In genomic region chr5:138354387-138354786, GRCh38 we compare ENCODE assay signal across 9 cellular contexts. TPM values are rescaled to one million over a fixed set of nuclear protein-coding genes. Genes with fewer than 3 reads are reported as not detected.
DNase-seq lines count a peak whose midpoint lies in the region; ATAC-seq, FAIRE-seq and TF ChIP-seq lines count a peak whose summit lies in the region.
"Had no signal": no experiment of that assay in that cellular context is flagged by ENCODE, and none has a peak within 500 bp of the region (broad histone marks: within the 10 kb centered on the region; RNA-seq: fewer than 3 reads in every experiment).

No MANE protein-coding gene starts in this region.

- H4K20me1 ChIP-seq in HepG2 (ENCODE audit: insufficient read depth, low read length): peaks cover 23% of the 10 kb centered on the region

- FAIRE-seq in HepG2 (lab: Jason Lieb, UNC): no peak

- CTCF ChIA-PET in activated naive CD4-positive, alpha-beta T cell treated with anti-CD3 and anti-CD28 coated beads for 36 hours (lab: Charles Lee): interaction anchor here (1.0 to 6.4 kb wide), 10 partner anchors 9 to 180 kb away, joined by 3 to 176 read pairs (median 15); partner anchors contain the start of genes BRD8, CDC23, CDC25C and FAM53C
- CTCF ChIA-PET in HepG2 (lab: Yijun Ruan, JAX; ENCODE audit: low intra/inter-chr PET ratio, low total read pairs): interaction anchor here (3.2 kb wide), 1 partner anchor 16 kb away, joined by 14 read pairs; the partner anchor contains the start of gene FAM53C

- H3K4me3 ChIP-seq in HepG2 (replicated peaks in 1 of 3; ENCODE audit: insufficient read depth in 1 of 3, low read depth in 2 of 3, low read length in 3 of 3) (peak overlapping the region; percentile 93 to 98 (median 97)), tibial nerve (peak overlapping the region in 3 of 4 donors; percentile 92 to 96 (median 94))

- peak overlapping the region; percentile 96 for H3K4me3 Mint-ChIP-seq in activated naive CD4-positive, alpha-beta T cell treated with anti-CD3 and anti-CD28 coated beads for 36 hours

- H3K4me2 ChIP-seq in HepG2 (ENCODE audit: low read depth, low read length): peak overlapping the region; percentile 82

- in situ Hi-C loops in HepG2 (cut with HindIII; ENCODE audit: extremely low pct_ligation_motif_present, low pct_unique_long_range_greater_than_20kb): no loop called here

- H3K36me3 Mint-ChIP-seq in activated naive CD4-positive, alpha-beta T cell treated with anti-CD3 and anti-CD28 coated beads for 36 hours (ENCODE audit: low read depth): peaks cover 8% of the 10 kb centered on the region

- TF ChIP-seq EP300 in HepG2 (IDR thresholded peaks at IDR 0.05; ENCODE audit: low read depth in 2 of 2, low read length in 2 of 2) (no peak), HepG2 (CRISPR knock-in tag; IDR thresholded peaks at IDR 0.05; ENCODE audit: borderline replicate concordance) (no peak), tibial nerve (IDR thresholded peaks at IDR 0.05) (no peak)

- H3K9me3 ChIP-seq in HepG2 (ENCODE audit: low read length) (no peaks in the 10 kb centered on the region), tibial nerve (peaks cover 0 to 10% (median 0%) of the 10 kb centered on the region in 4 donors)

- peaks cover 55% of the 10 kb centered on the region for H3K79me2 ChIP-seq in HepG2 (ENCODE audit: insufficient read depth, low read length)

- H3K27ac ChIP-seq in angular gyrus (ENCODE audit: low read depth, low read length) (peak overlapping the region; percentile 82), HepG2 (ENCODE audit: extremely low read length, insufficient read depth, low read length) (no peak overlapping the region), tibial nerve (peak overlapping the region in 3 of 4 donors; percentile 96 to 99 (median 98))

- TF ChIP-seq CTCF in HepG2 (CRISPR knock-in tag; IDR thresholded peaks at IDR 0.05) (no peak), tibial nerve (IDR thresholded peaks at IDR 0.05) (no peak)

- DNase-seq in activated naive CD4-positive, alpha-beta T cell treated with anti-CD3 and anti-CD28 coated beads for 36 hours: no peak
- DNase-seq in activated naive CD4-positive, alpha-beta T cell treated with Interleukin-2 at 50 U/mL for 16 hours: no peak
- DNase-seq in HepG2 (ENCODE audit: low spot score) (no peak), tibial nerve (ENCODE audit: low spot score in 2 of 2) (no peak), NCI-H524 (lab: John Stamatoyannopoulos, UW) (no peak), DMS 273 treated with DMSO at 0.1 percent for 48 hours (lab: John Stamatoyannopoulos, UW) (no peak)
- DNase-seq: NCI-H1092 treated with DMSO at 0.1 percent for 48 hours had no signal

- TF ChIP-seq RAD21 in HepG2 (CRISPR knock-in tag; IDR thresholded peaks at IDR 0.05): no peak

- peak overlapping the region; percentile 96 for H3K9ac ChIP-seq in HepG2 (ENCODE audit: insufficient read depth, low read depth, low read length)

- peaks cover 20% of the 10 kb centered on the region for H3K4me1 ChIP-seq in HepG2 (ENCODE audit: insufficient read depth, low read length)
- H3K4me1 ChIP-seq in tibial nerve: peaks cover 0 to 48% (median 27%) of the 10 kb centered on the region in 4 donors

- no peak overlapping the region for H2AFZ ChIP-seq in HepG2 (ENCODE audit: low read length)

- ATAC-seq in HepG2 (no peak), GM21528 (IDR thresholded peaks at IDR 0.05; ENCODE audit: low FRiP score, unreplicated experiment) (no peak)

- H3K27me3 Mint-ChIP-seq in activated naive CD4-positive, alpha-beta T cell treated with anti-CD3 and anti-CD28 coated beads for 36 hours (ENCODE audit: low read depth): no peaks in the 10 kb centered on the region

- H3K27ac Mint-ChIP-seq in activated naive CD4-positive, alpha-beta T cell treated with anti-CD3 and anti-CD28 coated beads for 36 hours: peak overlapping the region; percentile 94

- peaks cover 37% of the 10 kb centered on the region for H3K4me1 Mint-ChIP-seq in activated naive CD4-positive, alpha-beta T cell treated with anti-CD3 and anti-CD28 coated beads for 36 hours (ENCODE audit: low read depth)

- BruUV-seq in HepG2 (replicated peaks; lab: Mats Ljungman, UMichigan): TSS peak; percentile 58

- H3K36me3 ChIP-seq in HepG2 (replicated peaks in 1 of 2; ENCODE audit: control insufficient read depth in 1 of 2, insufficient read depth in 2 of 2, low read length in 2 of 2): no peaks in the 10 kb centered on the region
- H3K36me3 ChIP-seq in tibial nerve: peaks cover 0 to 3% (median 0%) of the 10 kb centered on the region in 3 donors

- intact Hi-C loops in activated naive CD4-positive, alpha-beta T cell treated with anti-CD3 and anti-CD28 coated beads for 36 hours (cut with micrococcal nuclease): loop anchor here (2.0 kb wide), 1 partner anchor 54 kb away; no protein-coding TSS in a partner anchor
- intact Hi-C loops in HepG2 (cut with micrococcal nuclease; ENCODE audit: unreplicated experiment): loop anchor here (5.0 kb wide), 1 partner anchor 177 kb away; the partner anchor contains the start of genes BRD8 and KIF20A

- H3K27me3 ChIP-seq in HepG2 (ENCODE audit: control insufficient read depth in 1 of 2, insufficient read depth in 2 of 2, low read length in 2 of 2) (no peaks in the 10 kb centered on the region; a peak in 1 of 5 replicates), tibial nerve (no peaks in the 10 kb centered on the region)

- TF ChIP-seq POLR2A in HepG2 (IDR thresholded peaks at IDR 0.05; ENCODE audit: insufficient read depth in 1 of 2, low read depth in 2 of 2, low read length in 2 of 2) (no peak), tibial nerve (IDR thresholded peaks at IDR 0.05) (no peak)

- POLR2A ChIA-PET in HepG2 (lab: Yijun Ruan, JAX): interaction anchor here (0.5 to 6.2 kb wide), 4 partner anchors 14 to 111 kb away, joined by 3 to 111 read pairs (median 3); partner anchors contain the start of genes EGR1 and FAM53C

- 16% methylated on average over 5 of the region's 5 CpGs for WGBS in HepG2 (ENCODE audit: low lambda C conversion rate)
- 7 to 9% methylated on average over 5 of the region's 5 CpGs for WGBS in tibial nerve, 2 donors

- peaks cover 7% of the 10 kb centered on the region for H3K9me3 Mint-ChIP-seq in activated naive CD4-positive, alpha-beta T cell treated with anti-CD3 and anti-CD28 coated beads for 36 hours

RNA-seq across cellular contexts. Expression of gene KDM3B, which starts 1.9 kb away (rescaled TPM):
- total RNA-seq in activated naive CD4-positive, alpha-beta T cell treated with anti-CD3 and anti-CD28 coated beads for 36 hours: 10 to 100 TPM; 33.4 to 36.2 TPM
- total RNA-seq in HepG2 (2016; rRNA removed; fragmentation: Illumina TruSeq; extraction: Trizol) (34.3 and 47.7 TPM in 2 replicates), tibial nerve (10 to 100 TPM; 62.7 to 65.3 (median 62.9) TPM)
- total RNA-seq in HepG2 (2016; cell fraction: cytosol; rRNA removed; fragmentation: Illumina TruSeq; extraction: Trizol; ENCODE audit: low read depth): 7.3 and 7.5 TPM in 2 replicates
- 33.7 and 41.7 TPM in 2 replicates for total RNA-seq in HepG2 (2016; cell fraction: insoluble cytoplasmic fraction; rRNA removed; fragmentation: Illumina TruSeq; extraction: Trizol)
- total RNA-seq in HepG2 (2016; cell fraction: membrane; rRNA removed; fragmentation: Illumina TruSeq; extraction: Trizol): 14.6 and 15.4 TPM in 2 replicates
- total RNA-seq in HepG2 (2016; cell fraction: nucleus; rRNA removed; fragmentation: Illumina TruSeq; extraction: Trizol): 31.3 and 31.9 TPM in 2 replicates
- polyA plus RNA-seq in HepG2 (2011; rRNA removed): 19.6 and 19.7 TPM in 2 replicates
- 9.2 and 12.1 TPM in 2 replicates for polyA plus RNA-seq in HepG2 (2011; cell fraction: cytosol; rRNA removed)
- polyA plus RNA-seq in HepG2 (2011; cell fraction: nucleus; rRNA removed): 20.4 and 21.1 TPM in 2 replicates
- polyA plus RNA-seq in HepG2 (2012): 21.2 and 24.4 TPM in 2 replicates
- polyA plus RNA-seq in HepG2 (2016; cell fraction: cytosol; fragmentation: Illumina TruSeq; extraction: Trizol; ENCODE audit: low read depth): 1.5 TPM in 2 replicates
- polyA plus RNA-seq in HepG2 (2016; cell fraction: insoluble cytoplasmic fraction; fragmentation: Illumina TruSeq; extraction: Trizol; ENCODE audit: low read depth): 35.2 and 38.8 TPM in 2 replicates
- polyA plus RNA-seq in HepG2 (2016; cell fraction: membrane; fragmentation: Illumina TruSeq; extraction: Trizol; ENCODE audit: low read depth): 5.1 and 6.0 TPM in 2 replicates
- 43.2 and 50.0 TPM in 2 replicates for polyA plus RNA-seq in HepG2 (2016; cell fraction: nucleus; fragmentation: Illumina TruSeq; extraction: Trizol; ENCODE audit: insufficient read depth, low read depth)
- polyA minus RNA-seq in HepG2 (2011; rRNA and poly(A)+ RNA removed; ENCODE audit: low replicate concordance): 32.4 and 40.8 TPM in 2 replicates
- polyA minus RNA-seq in HepG2 (2011; cell fraction: cytosol; rRNA and poly(A)+ RNA removed): 26.1 and 30.4 TPM in 2 replicates
- 37.2 and 39.4 TPM in 2 replicates for polyA minus RNA-seq in HepG2 (2011; cell fraction: nucleus; rRNA and poly(A)+ RNA removed)

RNA-seq across cellular contexts. Expression of gene FAM53C, which starts 16.3 kb away (rescaled TPM):
- total RNA-seq in activated naive CD4-positive, alpha-beta T cell treated with anti-CD3 and anti-CD28 coated beads for 36 hours: 10 to 100 TPM; 20.7 to 21.8 TPM
- total RNA-seq in HepG2 (2016; rRNA removed; fragmentation: Illumina TruSeq; extraction: Trizol): 26.9 and 28.5 TPM in 2 replicates
- total RNA-seq in HepG2 (2016; cell fraction: cytosol; rRNA removed; fragmentation: Illumina TruSeq; extraction: Trizol; ENCODE audit: low read depth): 5.7 and 6.2 TPM in 2 replicates
- total RNA-seq in HepG2 (2016; cell fraction: insoluble cytoplasmic fraction; rRNA removed; fragmentation: Illumina TruSeq; extraction: Trizol): 26.1 and 26.8 TPM in 2 replicates
- 22.1 and 22.4 TPM in 2 replicates for total RNA-seq in HepG2 (2016; cell fraction: membrane; rRNA removed; fragmentation: Illumina TruSeq; extraction: Trizol)
- 19.0 and 21.2 TPM in 2 replicates for total RNA-seq in HepG2 (2016; cell fraction: nucleus; rRNA removed; fragmentation: Illumina TruSeq; extraction: Trizol)
- 28.1 and 30.1 TPM in 2 replicates for polyA plus RNA-seq in HepG2 (2011; rRNA removed)
- 16.8 and 17.2 TPM in 2 replicates for polyA plus RNA-seq in HepG2 (2011; cell fraction: cytosol; rRNA removed)
- 46.4 and 53.9 TPM in 2 replicates for polyA plus RNA-seq in HepG2 (2011; cell fraction: nucleus; rRNA removed)
- polyA plus RNA-seq in HepG2 (2012): 15.6 and 16.9 TPM in 2 replicates
- polyA plus RNA-seq in HepG2 (2016; cell fraction: cytosol; fragmentation: Illumina TruSeq; extraction: Trizol; ENCODE audit: low read depth): 3.1 and 3.3 TPM in 2 replicates
- 22.4 and 24.1 TPM in 2 replicates for polyA plus RNA-seq in HepG2 (2016; cell fraction: insoluble cytoplasmic fraction; fragmentation: Illumina TruSeq; extraction: Trizol; ENCODE audit: low read depth)
- 11.4 TPM in 2 replicates for polyA plus RNA-seq in HepG2 (2016; cell fraction: membrane; fragmentation: Illumina TruSeq; extraction: Trizol; ENCODE audit: low read depth)
- polyA plus RNA-seq in HepG2 (2016; cell fraction: nucleus; fragmentation: Illumina TruSeq; extraction: Trizol; ENCODE audit: insufficient read depth, low read depth): 29.0 and 31.0 TPM in 2 replicates
- polyA minus RNA-seq in HepG2 (2011; rRNA and poly(A)+ RNA removed; ENCODE audit: low replicate concordance): 38.4 and 40.2 TPM in 2 replicates
- polyA minus RNA-seq in HepG2 (2011; cell fraction: cytosol; rRNA and poly(A)+ RNA removed): 15.7 TPM in 2 replicates
- polyA minus RNA-seq in HepG2 (2011; cell fraction: nucleus; rRNA and poly(A)+ RNA removed): 34.9 and 47.7 TPM in 2 replicates
- 10 to 100 TPM; 15.5 to 39.1 (median 21.6) TPM for total RNA-seq in tibial nerve

RNA-seq across cellular contexts. Expression of gene CDC25C, which starts 22.8 kb away (rescaled TPM):
- 10 to 100 TPM; 23.2 to 26.6 TPM for total RNA-seq in activated naive CD4-positive, alpha-beta T cell treated with anti-CD3 and anti-CD28 coated beads for 36 hours
- total RNA-seq in HepG2 (2016; rRNA removed; fragmentation: Illumina TruSeq; extraction: Trizol) (27.6 and 44.1 TPM in 2 replicates), tibial nerve (under 1 TPM in 1 of 4 donors, not detected in 3; 0.60 TPM)
- total RNA-seq in HepG2 (2016; cell fraction: cytosol; rRNA removed; fragmentation: Illumina TruSeq; extraction: Trizol; ENCODE audit: low read depth): 7.6 and 8.5 TPM in 2 replicates
- 26.9 and 38.3 TPM in 2 replicates for total RNA-seq in HepG2 (2016; cell fraction: insoluble cytoplasmic fraction; rRNA removed; fragmentation: Illumina TruSeq; extraction: Trizol)
- total RNA-seq in HepG2 (2016; cell fraction: membrane; rRNA removed; fragmentation: Illumina TruSeq; extraction: Trizol): 9.4 and 10.9 TPM in 2 replicates
- total RNA-seq in HepG2 (2016; cell fraction: nucleus; rRNA removed; fragmentation: Illumina TruSeq; extraction: Trizol): 18.6 and 19.2 TPM in 2 replicates
- polyA plus RNA-seq in HepG2 (2011; rRNA removed): 11.8 and 17.7 TPM in 2 replicates
- polyA plus RNA-seq in HepG2 (2011; cell fraction: cytosol; rRNA removed): 8.8 and 9.2 TPM in 2 replicates
- 7.0 and 10.3 TPM in 2 replicates for polyA plus RNA-seq in HepG2 (2011; cell fraction: nucleus; rRNA removed)
- polyA plus RNA-seq in HepG2 (2012): 4.8 and 13.0 TPM in 2 replicates
- polyA plus RNA-seq in HepG2 (2016; cell fraction: cytosol; fragmentation: Illumina TruSeq; extraction: Trizol; ENCODE audit: low read depth): 2.5 and 3.0 TPM in 2 replicates
- polyA plus RNA-seq in HepG2 (2016; cell fraction: insoluble cytoplasmic fraction; fragmentation: Illumina TruSeq; extraction: Trizol; ENCODE audit: low read depth): 36.0 and 37.3 TPM in 2 replicates
- 4.0 and 4.5 TPM in 2 replicates for polyA plus RNA-seq in HepG2 (2016; cell fraction: membrane; fragmentation: Illumina TruSeq; extraction: Trizol; ENCODE audit: low read depth)
- 18.4 and 19.2 TPM in 2 replicates for polyA plus RNA-seq in HepG2 (2016; cell fraction: nucleus; fragmentation: Illumina TruSeq; extraction: Trizol; ENCODE audit: insufficient read depth, low read depth)
- polyA minus RNA-seq in HepG2 (2011; rRNA and poly(A)+ RNA removed; ENCODE audit: low replicate concordance): 13.3 and 16.6 TPM in 2 replicates
- 7.9 and 8.3 TPM in 2 replicates for polyA minus RNA-seq in HepG2 (2011; cell fraction: cytosol; rRNA and poly(A)+ RNA removed)
- 14.5 and 16.0 TPM in 2 replicates for polyA minus RNA-seq in HepG2 (2011; cell fraction: nucleus; rRNA and poly(A)+ RNA removed)

Comparison
In these comparisons a context has a peak if more than half of its experiments do, and no peak if none do; other contexts are left out.
1. RNA of gene CDC25C, which starts 22.8 kb away (total RNA-seq): 7.6 to 44.1 TPM in HepG2 and 23.2 to 26.6 TPM in activated naive CD4-positive, alpha-beta T cell treated with anti-CD3 and anti-CD28 coated beads for 36 hours; 0.60 TPM in tibial nerve; every median in the first group is over 4 times any median in the second.